ENCODE assay signal across 8 cellular contexts in genomic region chr14:77140937-77141591, GRCh38. TPM values are rescaled to one million over a fixed set of nuclear protein-coding genes. Genes with fewer than 3 reads are reported as not detected.
DNase-seq lines count a peak whose midpoint lies in the region; ATAC-seq and TF ChIP-seq lines count a peak whose summit lies in the region.

No MANE protein-coding gene starts in this region.

- ATAC-seq in HG03439 (IDR thresholded peaks at IDR 0.05; ENCODE audit: unreplicated experiment), result no peak
- ATAC-seq in GM21786 (IDR thresholded peaks at IDR 0.05; ENCODE audit: unreplicated experiment), result no peak

- peak overlapping the region; percentile 13 for H3K4me2 ChIP-seq in osteoblast (ENCODE audit: insufficient read depth, low read length)

- H3K27ac ChIP-seq in RWPE1 (no peak overlapping the region), osteoblast (ENCODE audit: low read depth, low read length) (no peak overlapping the region)

- peak; percentile 62 to 87 for DNase-seq in NCI-H524 (lab: John Stamatoyannopoulos, UW)
- no peak for DNase-seq in NCI-H524 treated with DMSO at 0.1 percent for 48 hours (lab: John Stamatoyannopoulos, UW)
- DNase-seq in RWPE1 (ENCODE audit: low spot score), result no peak
- peak; percentile 3 for DNase-seq in fibroblast of mammary gland (ENCODE audit: low read depth)
- DNase-seq in osteoblast (ENCODE audit: insufficient read length, low spot score, missing footprints), result peak; percentile 94
- DNase-seq in activated effector memory CD4-positive, alpha-beta T cell treated with anti-CD3 and anti-CD28 coated beads, Interleukin-2, amount 50 U/mL, for 16 hours, result no peak

- peaks cover 71% of the 10 kb centered on the region for H3K27me3 ChIP-seq in osteoblast (ENCODE audit: insufficient read depth, low read length)

- H3K4me3 ChIP-seq in fibroblast of mammary gland (ENCODE audit: control insufficient read depth, low read depth, low read length), result no peak overlapping the region
- no peak overlapping the region for H3K4me3 ChIP-seq in osteoblast (ENCODE audit: insufficient read depth, low read length)

- H3K79me2 ChIP-seq in osteoblast (ENCODE audit: insufficient read depth, low read length), result no peaks in the 10 kb centered on the region

- H3K4me1 ChIP-seq in osteoblast (ENCODE audit: insufficient read depth, low read length), result no peaks in the 10 kb centered on the region

- H3K9me3 ChIP-seq in osteoblast (ENCODE audit: low read depth, low read length), result no peaks in the 10 kb centered on the region

- CTCF ChIA-PET in RWPE1 (lab: Yijun Ruan, JAX), result interaction anchor here (0.8 to 2.1 kb wide), 2 partner anchors 12 to 44 kb away, joined by 4 to 6 read pairs; no protein-coding TSS in a partner anchor

- TF ChIP-seq CTCF in RWPE1 (conservative IDR thresholded peaks at IDR 0.05; ENCODE audit: low read depth) (peak; percentile 28), fibroblast of mammary gland (conservative IDR thresholded peaks at IDR 0.05; ENCODE audit: control insufficient read depth, insufficient read depth, low read depth, low read length) (no peak), osteoblast (IDR thresholded peaks at IDR 0.05; ENCODE audit: extremely low read depth, low read depth, low read length) (no peak)

- peaks cover 3% of the 10 kb centered on the region for H4K20me1 ChIP-seq in osteoblast (ENCODE audit: insufficient read depth, low read length)

- no peaks in the 10 kb centered on the region for H3K36me3 ChIP-seq in osteoblast (ENCODE audit: insufficient read depth, low read length)

- POLR2A ChIA-PET in RWPE1 (lab: Yijun Ruan, JAX; ENCODE audit: low non-redundant PET), result interaction anchor here (0.5 kb wide), 1 partner anchor 32 kb away, joined by 3 read pairs; no protein-coding TSS in a partner anchor

- no peak overlapping the region for H2AFZ ChIP-seq in osteoblast (ENCODE audit: low read length)

RNA-seq across cellular contexts. Expression of gene ZDHHC22, which starts 0.5 kb away (rescaled TPM):
- not detected in 2 replicates for total RNA-seq in osteoblast

RNA-seq across cellular contexts. Expression of gene TMEM63C, which starts 40.5 kb away (rescaled TPM):
- 0.72 TPM in 1 of 2 replicates, not detected in the other for total RNA-seq in osteoblast

RNA-seq across cellular contexts. Expression of gene CIPC, which starts 43.0 kb away (rescaled TPM):
- 15.9 and 16.6 TPM in 2 replicates for total RNA-seq in osteoblast

Comparison
In these comparisons a context has a peak if more than half of its experiments do, and no peak if none do; other contexts are left out.
1. DNase-seq: peak in NCI-H524 (2 of 2), fibroblast of mammary gland (single experiment) and osteoblast (single experiment); none in NCI-H524 treated with DMSO at 0.1 percent for 48 hours (single experiment), RWPE1 (single experiment) and activated effector memory CD4-positive, alpha-beta T cell treated with anti-CD3 and anti-CD28 coated beads, Interleukin-2, amount 50 U/mL, for 16 hours (single experiment).